Comparison of ENCODE assay signal across 8 cellular contexts in genomic region chr7:101817930-101818698, GRCh38. TPM values are rescaled to one million over a fixed set of nuclear protein-coding genes. Genes with fewer than 3 reads are reported as not detected.
DNase-seq lines count a peak whose midpoint lies in the region; ATAC-seq, FAIRE-seq and TF ChIP-seq lines count a peak whose summit lies in the region.

No MANE protein-coding gene starts in this region.

- H3K4me3 ChIP-seq in DOHH2 (ENCODE audit: low read length), result peak overlapping the region; percentile 81
- H3K4me3 ChIP-seq in epithelial cell of proximal tubule (ENCODE audit: low read depth, low read length), result peak overlapping the region; percentile 67
- peak overlapping the region; percentile 51 to 90 (median 76) for H3K4me3 ChIP-seq in pancreas

- H3K27ac ChIP-seq in DOHH2 (ENCODE audit: low read depth, low read length), result peak overlapping the region; percentile 20; the same call in 1 of the 2 replicates
- H3K27ac ChIP-seq in pancreas, result no peak overlapping the region

- H3F3A ChIP-seq in DOHH2 (ENCODE audit: control insufficient read depth, insufficient read depth), result peaks cover 28% of the 10 kb centered on the region

- H3K27me3 ChIP-seq in DOHH2 (ENCODE audit: control insufficient read depth, low read length), result no peaks in the 10 kb centered on the region
- H3K27me3 ChIP-seq in pancreas, result no peaks in the 10 kb centered on the region

- ATAC-seq in pancreas (no peak), HG03159 (IDR thresholded peaks at IDR 0.05; ENCODE audit: unreplicated experiment) (no peak), esophagus mucosa (no peak)

- peaks cover 32% of the 10 kb centered on the region for H4K20me1 ChIP-seq in DOHH2 (ENCODE audit: control insufficient read depth, insufficient read depth, low read depth, low read length)

- H3K4me1 ChIP-seq in DOHH2 (ENCODE audit: control insufficient read depth, low read length) (peaks cover 54% of the 10 kb centered on the region), pancreas (peaks cover 0 to 17% (median 11%) of the 10 kb centered on the region in 3 donors)

- peaks cover 50% of the 10 kb centered on the region for H3K36me3 ChIP-seq in DOHH2 (ENCODE audit: control insufficient read depth, low read length)
- H3K36me3 ChIP-seq in pancreas, result no peaks in the 10 kb centered on the region

- peak overlapping the region; percentile 96 for H3K4me2 ChIP-seq in DOHH2 (ENCODE audit: low read length)

- WGBS in pancreas, 2 donors, result 33 to 41% methylated on average over 13 of the region's 13 CpGs

- no peaks in the 10 kb centered on the region for H3K9me3 ChIP-seq in DOHH2 (ENCODE audit: control insufficient read depth, insufficient read depth, low read length)
- no peaks in the 10 kb centered on the region for H3K9me3 ChIP-seq in pancreas

- no peaks in the 10 kb centered on the region for H3K9me2 ChIP-seq in DOHH2 (replicated peaks; ENCODE audit: control insufficient read depth, low read length)

- peaks cover 75% of the 10 kb centered on the region for H3K79me2 ChIP-seq in DOHH2 (ENCODE audit: control insufficient read depth, low read length)

- TF ChIP-seq CTCF in DOHH2 (IDR thresholded peaks at IDR 0.05; ENCODE audit: low read depth, low read length, poor library complexity, severe bottlenecking), result no peak
- no peak for TF ChIP-seq CTCF in epithelial cell of proximal tubule (conservative IDR thresholded peaks at IDR 0.05; ENCODE audit: low read depth, low read length)
- no peak for TF ChIP-seq CTCF in pancreas (IDR thresholded peaks at IDR 0.05)

- FAIRE-seq in pancreas (lab: Jason Lieb, UNC), result peak; percentile 5

- peak; percentile 43 for DNase-seq in OCI-M1 (lab: John Stamatoyannopoulos, UW)
- no peak for DNase-seq in epithelial cell of proximal tubule (ENCODE audit: low read depth)
- DNase-seq in pancreas, result no peak
- DNase-seq in GOT3 (lab: John Stamatoyannopoulos, UW), result no peak
- no peak for DNase-seq in germinal center (ENCODE audit: low spot score)

- intact Hi-C loops in pancreas (cut with DNase I), result loop anchor here in 1 of 3 donors (10.0 kb wide), 1 partner anchor 417 kb away; no protein-coding TSS in a partner anchor

RNA-seq across cellular contexts. Expression of gene CUX1, which starts 0.7 kb away (rescaled TPM):
- 24.6 and 37.3 TPM in 2 replicates for total RNA-seq in epithelial cell of proximal tubule
- total RNA-seq in pancreas, result 10 to 100 TPM; 40.1 to 61.2 (median 48.4) TPM
- polyA plus RNA-seq in pancreas, result 10 to 100 TPM; 18.9 to 21.3 TPM
- total RNA-seq in esophagus mucosa, result 53.3 TPM
